ENCODE assay signal across 9 cellular contexts in the genomic region with DNA sequence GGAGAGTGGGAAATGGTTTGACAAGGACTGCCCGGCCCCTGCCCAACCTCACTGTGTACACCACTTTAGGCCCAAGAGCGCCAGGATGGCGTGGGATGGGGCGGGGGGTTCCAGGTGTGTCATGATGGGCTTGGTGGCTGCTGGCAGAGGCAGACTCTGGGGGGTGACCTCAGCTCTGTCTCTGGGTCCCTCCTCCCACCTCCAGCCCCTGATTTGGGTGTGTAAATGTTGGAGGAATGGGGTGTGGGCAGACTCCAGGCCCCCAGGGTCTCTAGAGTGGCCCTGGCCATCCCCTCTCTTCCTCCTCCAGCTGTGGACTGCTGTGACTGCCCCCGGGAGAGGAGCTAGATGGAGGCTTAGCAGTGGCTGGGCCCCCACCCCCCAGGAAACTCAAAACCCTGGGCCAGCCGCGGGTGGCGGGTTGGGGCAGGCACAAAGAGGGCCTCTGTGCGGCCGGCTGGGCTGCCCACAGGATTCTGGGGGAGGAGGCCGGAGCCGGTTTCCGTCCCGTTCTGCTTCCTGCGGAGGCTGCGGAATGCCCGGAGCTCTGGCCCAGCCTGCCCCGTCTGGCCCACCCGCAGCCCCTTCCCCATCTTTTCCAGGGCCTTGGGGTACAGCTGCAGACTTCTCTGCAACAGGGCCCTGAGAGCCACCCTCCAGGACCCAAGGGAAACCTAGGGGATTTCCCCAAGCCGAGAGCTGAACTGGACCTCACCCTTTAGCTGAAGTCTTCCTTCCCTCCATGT. TPM values are rescaled to one million over a fixed set of nuclear protein-coding genes. Genes with fewer than 3 reads are reported as not detected.
DNase-seq lines count a peak whose midpoint lies in the region; ATAC-seq and TF ChIP-seq lines count a peak whose summit lies in the region.
"Had no signal": no experiment of that assay in that cellular context is flagged by ENCODE, and none has a peak within 500 bp of the region (broad histone marks: within the 10 kb centered on the region; RNA-seq: fewer than 3 reads in every experiment).

No MANE protein-coding gene starts in this region.

- H3K36me3 ChIP-seq in BLaER1 (no peaks in the 10 kb centered on the region), KOPT-K1 (ENCODE audit: insufficient read depth, low read length) (no peaks in the 10 kb centered on the region)

- H3K4me1 ChIP-seq in BLaER1, result peaks cover 97% of the 10 kb centered on the region

- CTCF ChIA-PET in activated CD4-positive, alpha-beta T cell treated with anti-CD3 and anti-CD28 coated beads for 36 hours (lab: Charles Lee), result interaction anchor here (1.3 kb wide), 1 partner anchor 30 kb away, joined by 3 read pairs; no protein-coding TSS in a partner anchor

- H3K4me3 Mint-ChIP-seq in natural killer cell treated with Interleukin-12 subunit alpha and Interleukin-12 subunit beta and Interleukin-15 and Interleukin-18, amount 100 ng/mL, for 72 hours, result peak overlapping the region; percentile 91
- no peak overlapping the region for H3K4me3 Mint-ChIP-seq in activated CD4-positive, alpha-beta T cell treated with anti-CD3 and anti-CD28 coated beads, Interleukin-2, amount 10 ng/mL, durations not matched to agents 24 days and 14 days
- H3K4me3 Mint-ChIP-seq in activated CD4-positive, alpha-beta T cell treated with anti-CD3 and anti-CD28 coated beads for 36 hours, result no peak overlapping the region

- peak overlapping the region; percentile 71 for H3K4me3 ChIP-seq in BLaER1
- peak overlapping the region; percentile 59 for H3K4me3 ChIP-seq in coronary artery

- peak in 1 of 2 donors; percentile 30 for ATAC-seq in natural killer cell treated with Interleukin-12 subunit alpha and Interleukin-12 subunit beta and Interleukin-15 and Interleukin-18, amount 100 ng/mL, for 72 hours
- ATAC-seq in activated CD4-positive, alpha-beta T cell treated with anti-CD3 and anti-CD28 coated beads for 36 hours, result no peak

- DNase-seq in coronary artery (ENCODE audit: low spot score) (no peak), NCI-H1930 (lab: John Stamatoyannopoulos, UW) (no peak), NCI-H1105 (lab: John Stamatoyannopoulos, UW) (no peak)
- DNase-seq in natural killer cell treated with Interleukin-12 subunit alpha and Interleukin-12 subunit beta and Interleukin-15 and Interleukin-18, amount 100 ng/mL, for 72 hours (ENCODE audit: low spot score), result peak; percentile 81
- DNase-seq in activated CD4-positive, alpha-beta T cell treated with anti-CD3 and anti-CD28 coated beads, Interleukin-2, amount 10 ng/mL, durations not matched to agents 24 days and 14 days, result no peak
- DNase-seq in activated CD4-positive, alpha-beta T cell treated with anti-CD3 and anti-CD28 coated beads for 36 hours, result no peak
- DNase-seq: DMS79 treated with DMSO at 0.1 percent for 48 hours had no signal

- POLR2A ChIA-PET in activated CD4-positive, alpha-beta T cell treated with anti-CD3 and anti-CD28 coated beads for 36 hours (lab: Charles Lee), result interaction anchor here (0.6 to 0.8 kb wide), 2 partner anchors 40 to 1458 kb away, joined by 3 to 6 read pairs; partner anchors contain the start of gene CDC23

- H3K9me3 Mint-ChIP-seq in natural killer cell treated with Interleukin-12 subunit alpha and Interleukin-12 subunit beta and Interleukin-15 and Interleukin-18, amount 100 ng/mL, for 72 hours, result no peaks in the 10 kb centered on the region
- no peaks in the 10 kb centered on the region for H3K9me3 Mint-ChIP-seq in activated CD4-positive, alpha-beta T cell treated with anti-CD3 and anti-CD28 coated beads, Interleukin-2, amount 10 ng/mL, durations not matched to agents 24 days and 14 days
- H3K9me3 Mint-ChIP-seq in activated CD4-positive, alpha-beta T cell treated with anti-CD3 and anti-CD28 coated beads for 36 hours (ENCODE audit: low read depth), result no peaks in the 10 kb centered on the region

- H3K4me2 ChIP-seq in BLaER1, result peak overlapping the region; percentile 93

- no peaks in the 10 kb centered on the region for H3K27me3 ChIP-seq in BLaER1

- H3K27ac ChIP-seq in BLaER1, result peak overlapping the region; percentile 99
- H3K27ac ChIP-seq in KOPT-K1 (ENCODE audit: low read depth, low read length, poor library complexity, severe bottlenecking), result peak overlapping the region; percentile 95
- peak overlapping the region; percentile 28 to 94 for H3K27ac ChIP-seq in coronary artery

- peaks cover 60% of the 10 kb centered on the region for H4K20me1 ChIP-seq in BLaER1

- intact Hi-C loops in activated CD4-positive, alpha-beta T cell treated with anti-CD3 and anti-CD28 coated beads, Interleukin-2, amount 10 ng/mL, durations not matched to agents 24 days and 14 days (cut with micrococcal nuclease), result no loop called here
- intact Hi-C loops in activated CD4-positive, alpha-beta T cell treated with anti-CD3 and anti-CD28 coated beads for 36 hours (cut with DNase I, micrococcal nuclease), result no loop called here

- peak overlapping the region; percentile 94 for H3K9ac ChIP-seq in BLaER1

- no peaks in the 10 kb centered on the region for H3K27me3 Mint-ChIP-seq in natural killer cell treated with Interleukin-12 subunit alpha and Interleukin-12 subunit beta and Interleukin-15 and Interleukin-18, amount 100 ng/mL, for 72 hours
- H3K27me3 Mint-ChIP-seq in activated CD4-positive, alpha-beta T cell treated with anti-CD3 and anti-CD28 coated beads, Interleukin-2, amount 10 ng/mL, durations not matched to agents 24 days and 14 days, result no peaks in the 10 kb centered on the region
- H3K27me3 Mint-ChIP-seq in activated CD4-positive, alpha-beta T cell treated with anti-CD3 and anti-CD28 coated beads for 36 hours, result peaks cover 8% of the 10 kb centered on the region

- peak overlapping the region; percentile 95 to 96 for H3K27ac Mint-ChIP-seq in natural killer cell treated with Interleukin-12 subunit alpha and Interleukin-12 subunit beta and Interleukin-15 and Interleukin-18, amount 100 ng/mL, for 72 hours
- H3K27ac Mint-ChIP-seq in activated CD4-positive, alpha-beta T cell treated with anti-CD3 and anti-CD28 coated beads, Interleukin-2, amount 10 ng/mL, durations not matched to agents 24 days and 14 days, result no peak overlapping the region
- H3K27ac Mint-ChIP-seq in activated CD4-positive, alpha-beta T cell treated with anti-CD3 and anti-CD28 coated beads for 36 hours, result no peak overlapping the region

- H3K36me3 Mint-ChIP-seq in natural killer cell treated with Interleukin-12 subunit alpha and Interleukin-12 subunit beta and Interleukin-15 and Interleukin-18, amount 100 ng/mL, for 72 hours, result no peaks in the 10 kb centered on the region
- H3K36me3 Mint-ChIP-seq in activated CD4-positive, alpha-beta T cell treated with anti-CD3 and anti-CD28 coated beads, Interleukin-2, amount 10 ng/mL, durations not matched to agents 24 days and 14 days (ENCODE audit: low read depth), result no peaks in the 10 kb centered on the region
- H3K36me3 Mint-ChIP-seq in activated CD4-positive, alpha-beta T cell treated with anti-CD3 and anti-CD28 coated beads for 36 hours (ENCODE audit: low read depth), result no peaks in the 10 kb centered on the region

- peaks cover 51 to 58% of the 10 kb centered on the region in 2 donors for H3K4me1 Mint-ChIP-seq in natural killer cell treated with Interleukin-12 subunit alpha and Interleukin-12 subunit beta and Interleukin-15 and Interleukin-18, amount 100 ng/mL, for 72 hours (ENCODE audit: low read depth in 2 of 2)
- H3K4me1 Mint-ChIP-seq in activated CD4-positive, alpha-beta T cell treated with anti-CD3 and anti-CD28 coated beads, Interleukin-2, amount 10 ng/mL, durations not matched to agents 24 days and 14 days, result peaks cover 25% of the 10 kb centered on the region
- H3K4me1 Mint-ChIP-seq in activated CD4-positive, alpha-beta T cell treated with anti-CD3 and anti-CD28 coated beads for 36 hours, result peaks cover 27% of the 10 kb centered on the region

- TF ChIP-seq CTCF in coronary artery (IDR thresholded peaks at IDR 0.05), result no peak

- H3K9me3 ChIP-seq in BLaER1, result no peaks in the 10 kb centered on the region
- H3K9me3 ChIP-seq in KOPT-K1 (ENCODE audit: insufficient read depth, low read length, poor library complexity, severe bottlenecking), result no peaks in the 10 kb centered on the region

RNA-seq across cellular contexts. Expression of gene CXXC5, which starts 23.1 kb away (rescaled TPM):
- 1 to 10 TPM; 4.7 to 9.0 TPM for total RNA-seq in natural killer cell treated with Interleukin-12 subunit alpha and Interleukin-12 subunit beta and Interleukin-15 and Interleukin-18, amount 100 ng/mL, for 72 hours
- total RNA-seq in activated CD4-positive, alpha-beta T cell treated with anti-CD3 and anti-CD28 coated beads, Interleukin-2, amount 10 ng/mL, durations not matched to agents 24 days and 14 days, result 1.2 and 1.9 TPM in 2 replicates
- 1 to 10 TPM in 1 of 2 experiments, under 1 TPM in 1; 0.82 to 1.1 TPM for total RNA-seq in activated CD4-positive, alpha-beta T cell treated with anti-CD3 and anti-CD28 coated beads for 36 hours

Comparison
In these comparisons a context has a peak if more than half of its experiments do, and no peak if none do; other contexts are left out.
1. H3K27ac Mint-ChIP-seq: peak in natural killer cell treated with Interleukin-12 subunit alpha and Interleukin-12 subunit beta and Interleukin-15 and Interleukin-18, amount 100 ng/mL, for 72 hours (2 of 2); none in activated CD4-positive, alpha-beta T cell treated with anti-CD3 and anti-CD28 coated beads, Interleukin-2, amount 10 ng/mL, durations not matched to agents 24 days and 14 days (single experiment) and activated CD4-positive, alpha-beta T cell treated with anti-CD3 and anti-CD28 coated beads for 36 hours (single experiment).
2. Peak in every context shown above with its lines, with median percentiles within 50 percentile points of each other: H3K27ac ChIP-seq.